In the genomic region with DNA sequence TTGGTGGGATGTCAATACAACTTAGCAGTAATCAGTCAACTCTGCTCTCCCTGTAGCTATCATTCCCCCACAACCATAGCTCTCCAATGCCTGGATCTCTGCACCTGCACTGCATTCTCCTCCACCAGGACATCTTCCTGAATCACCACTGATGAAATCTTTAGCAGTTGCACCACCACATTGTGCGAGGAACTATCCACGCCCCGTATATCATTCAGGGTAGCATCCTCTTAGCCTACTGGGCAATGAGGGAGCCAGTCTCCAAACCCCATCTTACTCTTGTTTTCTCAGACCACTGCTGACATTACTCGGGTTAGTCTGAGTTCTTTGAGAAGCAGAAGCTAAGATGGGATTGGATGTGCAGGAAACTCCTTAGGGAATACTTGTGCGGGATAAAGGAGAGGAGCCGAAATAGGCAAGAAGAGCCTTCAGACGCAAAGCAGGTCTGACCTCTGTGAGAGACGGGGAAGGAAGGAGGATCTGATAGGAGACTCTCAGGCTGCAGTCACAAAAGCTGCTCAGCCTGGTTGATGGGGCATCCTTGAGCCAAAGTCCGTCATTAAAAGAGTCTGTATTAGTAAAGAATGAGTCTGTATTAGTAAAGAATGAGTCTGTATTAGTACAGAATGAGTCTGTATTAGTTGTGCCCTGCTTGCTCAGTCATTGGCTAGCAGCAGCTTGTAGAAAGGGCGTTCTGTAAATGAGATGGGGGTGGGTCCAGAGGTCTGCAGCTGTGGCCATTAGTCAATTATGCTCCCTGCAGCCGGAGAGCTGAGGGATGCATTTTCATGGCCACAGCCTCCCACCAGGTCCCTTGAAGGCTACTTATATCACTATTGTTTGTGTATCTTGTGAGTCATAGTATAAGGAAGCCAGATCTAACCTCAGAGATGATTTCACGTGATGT, we compare ENCODE assay signal across 9 cellular contexts. TPM values are rescaled to one million over a fixed set of nuclear protein-coding genes. Genes with fewer than 3 reads are reported as not detected.
A peak's percentile ranks its signal among the peaks of the same experiment; 100 is the strongest.
DNase-seq lines count a peak whose midpoint lies in the region; ATAC-seq and TF ChIP-seq lines count a peak whose summit lies in the region.
"Had no signal": no experiment of that assay in that cellular context is flagged by ENCODE, and none has a peak within 500 bp of the region (broad histone marks: within the 10 kb centered on the region; RNA-seq: fewer than 3 reads in every experiment).

No MANE protein-coding gene starts in this region.

- H3K9me3 Mint-ChIP-seq in Caco-2 (ENCODE audit: unreplicated experiment) = no peaks in the 10 kb centered on the region

- H3K4me1 Mint-ChIP-seq in Caco-2 (ENCODE audit: low read depth, unreplicated experiment) = no peaks in the 10 kb centered on the region

- H3K36me3 Mint-ChIP-seq in Caco-2 (ENCODE audit: insufficient read depth, unreplicated experiment) = no peaks in the 10 kb centered on the region

- H3K4me3 ChIP-seq in right cardiac atrium (ENCODE audit: low read length) = no peak overlapping the region
- no peak overlapping the region for H3K4me3 ChIP-seq in right atrium auricular region
- no peak overlapping the region for H3K4me3 ChIP-seq in fibroblast of villous mesenchyme (ENCODE audit: low read depth, low read length)
- H3K4me3 ChIP-seq in Caco-2 (ENCODE audit: low read depth, low read length) = no peak overlapping the region

- H3K27me3 ChIP-seq in right cardiac atrium (ENCODE audit: control insufficient read depth, insufficient read depth) (no peaks in the 10 kb centered on the region), right atrium auricular region (no peaks in the 10 kb centered on the region), Caco-2 (replicated peaks; ENCODE audit: control insufficient read depth, insufficient read depth, low read length) (no peaks in the 10 kb centered on the region)

- H3K27ac ChIP-seq in right cardiac atrium (ENCODE audit: low read length) (no peak overlapping the region), right atrium auricular region (no peak overlapping the region), RWPE1 (no peak overlapping the region)

- H3K4me3 Mint-ChIP-seq in Caco-2 (ENCODE audit: unreplicated experiment) = no peak overlapping the region

- no peaks in the 10 kb centered on the region for H3K27me3 Mint-ChIP-seq in Caco-2 (ENCODE audit: insufficient read depth, unreplicated experiment)

- CTCF ChIA-PET in RWPE1 (lab: Yijun Ruan, JAX) (interaction anchor here (0.5 to 0.7 kb wide), 3 partner anchors 11 to 746 kb away, joined by 3 to 8 read pairs (median 3); no protein-coding TSS in a partner anchor), Caco-2 (lab: Charles Lee) (no interaction called here)

- 56% methylated on average over 12 of the region's 12 CpGs for WGBS in right cardiac atrium

- POLR2A ChIA-PET in RWPE1 (lab: Yijun Ruan, JAX; ENCODE audit: low non-redundant PET) = no interaction called here
- POLR2A ChIA-PET in Caco-2 (lab: Charles Lee) = no interaction called here

- no peak for DNase-seq in right cardiac atrium
- no peak for DNase-seq in right atrium auricular region (ENCODE audit: low spot score)
- DNase-seq in RWPE1 (ENCODE audit: low spot score) = peak; percentile 56
- DNase-seq in fibroblast of villous mesenchyme (ENCODE audit: low read depth) = peak; percentile 94
- DNase-seq in ureter (ENCODE audit: low spot score) = peak; percentile 47
- no peak for DNase-seq in stimulated activated CD4-positive, alpha-beta T cell treated with anti-CD3 and anti-CD28 coated beads, Interleukin-4, amount 100 ng/mL, for 4 hours
- no peak for DNase-seq in UCSD-AML1 (lab: John Stamatoyannopoulos, UW; ENCODE audit: unreplicated experiment)
- no peak for DNase-seq in Caco-2
- DNase-seq: activated CD4-positive, alpha-beta T cell treated with anti-CD3 and anti-CD28 coated beads, Interleukin-2, amount 50 U/mL, for 48 hours had no signal

- no peak overlapping the region for H3K27ac Mint-ChIP-seq in Caco-2 (ENCODE audit: unreplicated experiment)

- H3K36me3 ChIP-seq in right atrium auricular region = no peaks in the 10 kb centered on the region
- no peaks in the 10 kb centered on the region for H3K36me3 ChIP-seq in Caco-2 (ENCODE audit: control insufficient read depth, insufficient read depth, low read length)

- intact Hi-C loops in right cardiac atrium (cut with DNase I) = loop anchor here in 1 of 4 donors (5.0 kb wide), 1 partner anchor 42 kb away; no protein-coding TSS in a partner anchor
- intact Hi-C loops in Caco-2 (cut with micrococcal nuclease; ENCODE audit: unreplicated experiment) = no loop called here

- TF ChIP-seq CTCF in right atrium auricular region (IDR thresholded peaks at IDR 0.05) (no peak), RWPE1 (conservative IDR thresholded peaks at IDR 0.05; ENCODE audit: low read depth) (no peak), fibroblast of villous mesenchyme (IDR thresholded peaks at IDR 0.05; ENCODE audit: insufficient read depth, low read depth, low read length) (no peak), Caco-2 (IDR thresholded peaks at IDR 0.05; ENCODE audit: insufficient read depth in 1 of 2, low read depth in 1 of 2, low read length in 1 of 2, severe bottlenecking in 1 of 2, unreplicated experiment in 1 of 2) (no peak)

- BruUV-seq in Caco-2 (replicated peaks; lab: Mats Ljungman, UMichigan) = no TSS peak

- ATAC-seq in right cardiac atrium = peak; percentile 21 to 24

- no peaks in the 10 kb centered on the region for H3K9me3 ChIP-seq in right cardiac atrium (ENCODE audit: control insufficient read depth, low read length)
- no peaks in the 10 kb centered on the region for H3K9me3 ChIP-seq in right atrium auricular region
- H3K9me3 ChIP-seq in Caco-2 = no peaks in the 10 kb centered on the region

- no peaks in the 10 kb centered on the region for H3K4me1 ChIP-seq in right cardiac atrium (ENCODE audit: control insufficient read depth, insufficient read depth, low read length)
- no peaks in the 10 kb centered on the region for H3K4me1 ChIP-seq in right atrium auricular region
- no peaks in the 10 kb centered on the region for H3K4me1 ChIP-seq in Caco-2

RNA-seq across cellular contexts. Expression of a gene that starts 49.6 kb away (rescaled TPM):
- total RNA-seq in right cardiac atrium (100 to 1,000 TPM; 111 to 154 (median 122) TPM), right atrium auricular region (10 to 100 TPM; 55.4 to 88.4 TPM), fibroblast of villous mesenchyme (20.3 and 31.1 TPM in 2 replicates), ureter (42.6 TPM), Caco-2 (2022) (22.6 and 25.7 TPM in 2 replicates)
- 44.6 TPM for polyA plus RNA-seq in right cardiac atrium

Comparison
In these comparisons a context has a peak if more than half of its experiments do, and no peak if none do; other contexts are left out.
1. DNase-seq: peak in RWPE1 (single experiment), fibroblast of villous mesenchyme (single experiment) and ureter (single experiment); none in right cardiac atrium (0 of 3), right atrium auricular region (single experiment), stimulated activated CD4-positive, alpha-beta T cell treated with anti-CD3 and anti-CD28 coated beads, Interleukin-4, amount 100 ng/mL, for 4 hours (0 of 2), UCSD-AML1 (single experiment) and Caco-2 (0 of 2).